In the genomic region with DNA sequence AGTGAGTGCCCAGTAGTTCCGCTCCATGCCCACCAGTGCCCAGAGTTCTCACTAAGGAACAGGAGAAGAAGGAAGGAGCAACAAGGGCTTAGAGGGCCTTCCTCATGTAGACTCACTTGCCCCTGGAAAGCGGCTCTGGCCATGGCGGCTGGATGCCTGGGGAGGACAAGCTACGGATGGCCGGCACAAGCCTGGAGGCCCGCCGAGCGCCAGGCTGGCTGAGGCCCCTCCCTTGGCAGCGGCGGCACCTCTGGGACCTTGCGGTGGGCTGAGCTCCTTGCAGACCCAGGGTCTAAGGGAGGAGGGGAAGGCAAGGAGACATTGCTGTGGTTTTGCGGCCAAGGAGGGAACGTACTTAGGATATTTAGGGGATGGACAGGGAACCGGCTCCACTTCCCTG, we compare ENCODE assay signal across 8 cellular contexts.
"Had no signal": no experiment of that assay in that cellular context is flagged by ENCODE, and none has a peak within 500 bp of the region (broad histone marks: within the 10 kb centered on the region; RNA-seq: fewer than 3 reads in every experiment).

No MANE protein-coding gene starts in this region.

- H3K4me3 Mint-ChIP-seq: GM23338, HFFc6, IgD-negative memory B cell had no signal

- H3K27ac Mint-ChIP-seq: GM23338, HFFc6, IgD-negative memory B cell had no signal

- H3K9me3 ChIP-seq: HAP-1 had no signal

- H3K27ac ChIP-seq: HL-60 had no signal

- H3K4me1 Mint-ChIP-seq: IgD-negative memory B cell had no signal

- H3K4me1 ChIP-seq: HAP-1 had no signal

- H3K36me3 ChIP-seq: HAP-1 had no signal

- H2AFZ ChIP-seq: GM23338 had no signal

- FAIRE-seq: HepG2 had no signal

- H3K4me3 ChIP-seq: GM23338, HAP-1 had no signal

- DNase-seq: H7, HFFc6 had no signal

- H3K4me2 ChIP-seq: GM23338 had no signal

- ATAC-seq: GM23338, HCT116, HepG2 had no signal

- H3K27me3 Mint-ChIP-seq: IgD-negative memory B cell had no signal

- H3K36me3 Mint-ChIP-seq: IgD-negative memory B cell had no signal
